1 cellular context compared by ENCODE assay signal in genomic region chr3:113297281-113297680, GRCh38.
TF ChIP-seq lines count a peak whose summit lies in the region.

No MANE protein-coding gene starts in this region.

TF ChIP-seq in SK-N-SH, 30 proteins besides CTCF, POLR2A, EP300 and RAD21 (continued from another document):
- no peak for TF ChIP-seq FOXJ3 (CRISPR knock-in tag; IDR thresholded peaks at IDR 0.05)
